6 cellular contexts compared by ENCODE assay signal in the genomic region with DNA sequence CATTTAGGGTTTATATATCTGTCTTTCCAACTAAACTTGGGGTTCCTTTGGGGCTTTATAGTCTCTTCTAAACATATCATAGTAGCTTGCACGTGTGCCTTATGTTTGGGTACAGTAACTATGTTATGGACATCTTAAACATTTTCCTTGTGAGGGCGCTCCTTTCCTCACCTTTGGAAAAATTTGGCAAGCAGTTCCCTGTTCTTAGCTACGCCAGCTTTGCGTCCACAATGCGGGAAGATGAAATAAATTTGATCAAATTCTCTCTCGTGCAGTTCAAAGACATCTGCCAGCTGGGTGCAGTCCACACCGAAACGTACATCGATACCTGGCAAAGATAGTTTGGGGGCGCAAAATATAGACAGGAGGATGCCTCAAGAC. TPM values are rescaled to one million over a fixed set of nuclear protein-coding genes. Genes with fewer than 3 reads are reported as not detected.
A peak's percentile ranks its signal among the peaks of the same experiment; 100 is the strongest.
DNase-seq lines count a peak whose midpoint lies in the region; ATAC-seq and TF ChIP-seq lines count a peak whose summit lies in the region.

No MANE protein-coding gene starts in this region.

- ATAC-seq in left lung = peak; percentile 6

- DNase-seq in BJ (ENCODE audit: low read depth) = no peak
- no peak for DNase-seq in left lung
- DNase-seq in activated CD4-positive, CD25-positive, alpha-beta regulatory T cell (lab: John Stamatoyannopoulos, UW) = no peak
- no peak for DNase-seq in OCI-M1 (lab: John Stamatoyannopoulos, UW)

- no peak for TF ChIP-seq CTCF in BJ (IDR thresholded peaks at IDR 0.05; ENCODE audit: insufficient read depth, low read depth, low read length)
- TF ChIP-seq CTCF in HEK293 (tag by site-specific recombination; IDR thresholded peaks at IDR 0.05) = no peak
- no peak for TF ChIP-seq CTCF in WI38 (IDR thresholded peaks at IDR 0.05; ENCODE audit: low read depth, low read length)
- TF ChIP-seq CTCF in left lung (IDR thresholded peaks at IDR 0.05) = no peak

- H3K4me1 ChIP-seq in HEK293 (ENCODE audit: control insufficient read depth, insufficient read depth, low read length) = no peaks in the 10 kb centered on the region
- H3K4me1 ChIP-seq in left lung = peaks cover 5 to 19% of the 10 kb centered on the region in 2 donors

- H3K4me3 ChIP-seq in BJ (ENCODE audit: low read depth, low read length) (peak overlapping the region; percentile 62), HEK293 (ENCODE audit: low read depth, low read length) (peak overlapping the region; percentile 65), WI38 (ENCODE audit: low read depth, low read length) (peak overlapping the region; percentile 80), left lung (peak overlapping the region; percentile 52 to 73)

- H3K27ac ChIP-seq in HEK293 (ENCODE audit: extremely low read depth, low read depth, low read length) (peak overlapping the region; percentile 52; the same call in 1 of the 2 replicates), left lung (peak overlapping the region; percentile 92 to 97)

- POLR2A ChIA-PET in BJ (lab: Charles Lee) = interaction anchor here (0.6 kb wide), 1 partner anchor 32 kb away, joined by 3 read pairs; no protein-coding TSS in a partner anchor
- POLR2A ChIA-PET in HEK293 (lab: Yijun Ruan, JAX) = interaction anchor here (1.1 kb wide), 1 partner anchor 48 kb away, joined by 4 read pairs; no protein-coding TSS in a partner anchor

- no peaks in the 10 kb centered on the region for H3K27me3 ChIP-seq in BJ (ENCODE audit: control insufficient read depth, insufficient read depth, low read length)
- H3K27me3 ChIP-seq in left lung = no peaks in the 10 kb centered on the region

- H3K36me3 ChIP-seq in BJ (ENCODE audit: control insufficient read depth, insufficient read depth, low read length) (no peaks in the 10 kb centered on the region; the same call in 1 of the 2 replicates), HEK293 (ENCODE audit: control insufficient read depth in 2 of 2, insufficient read depth in 1 of 2, low read length in 2 of 2) (peaks cover 0 to 16% of the 10 kb centered on the region in 2 experiments; a peak in 1 of 3 replicates), left lung (peaks cover 0 to 12% of the 10 kb centered on the region in 2 donors)

- no peaks in the 10 kb centered on the region for H3K9me3 ChIP-seq in HEK293 (ENCODE audit: control insufficient read depth, insufficient read depth, low read depth, low read length)
- H3K9me3 ChIP-seq in left lung = no peaks in the 10 kb centered on the region

- intact Hi-C loops in left lung (cut with DNase I) = loop anchor here in 1 of 2 donors (10.0 kb wide), 1 partner anchor 46 kb away; no protein-coding TSS in a partner anchor

- CTCF ChIA-PET in BJ (lab: Yijun Ruan, JAX) (interaction anchor here (0.6 to 3.4 kb wide), 12 partner anchors 9 to 138 kb away, joined by 3 to 39 read pairs (median 4); a partner anchor contains a TSS), HEK293 (lab: Yijun Ruan, JAX) (interaction anchor here (0.6 to 2.0 kb wide), 5 partner anchors 33 to 309 kb away, joined by 3 to 19 read pairs (median 3); no protein-coding TSS in a partner anchor)

TF ChIP-seq in HEK293, 187 proteins besides CTCF, POLR2A, EP300 and RAD21:
- peak; percentile 56 for TF ChIP-seq ZNF335 (tag by site-specific recombination; conservative IDR thresholded peaks at IDR 0.05)
- no peak for TF ChIP-seq ZEB2 (tag by site-specific recombination; IDR thresholded peaks at IDR 0.05)
TF ChIP-seq in HEK293: peak in this region for 1.

RNA-seq across cellular contexts. Expression of a gene that starts 0.6 kb away (rescaled TPM):
- 0.81 and 1.2 TPM in 2 replicates for polyA plus RNA-seq in BJ (2011; rRNA removed)
- 0.57 and 0.72 TPM in 2 replicates for polyA minus RNA-seq in BJ (2011; rRNA and poly(A)+ RNA removed)
- total RNA-seq in left lung = 1 to 10 TPM; 1.7 to 4.1 TPM

RNA-seq across cellular contexts. Expression of a gene that starts 1.0 kb away (rescaled TPM):
- 16.6 and 33.0 TPM in 2 replicates for polyA plus RNA-seq in BJ (2011; rRNA removed)
- 3.4 and 4.8 TPM in 2 replicates for polyA minus RNA-seq in BJ (2011; rRNA and poly(A)+ RNA removed)
- 10 to 100 TPM; 20.4 to 20.9 TPM for total RNA-seq in left lung

RNA-seq across cellular contexts. Expression of a gene that starts 7.0 kb away (rescaled TPM):
- 23.7 and 38.2 TPM in 2 replicates for polyA plus RNA-seq in BJ (2011; rRNA removed)
- polyA minus RNA-seq in BJ (2011; rRNA and poly(A)+ RNA removed) = 29.8 and 36.3 TPM in 2 replicates
- 10 to 100 TPM; 27.5 to 31.2 TPM for total RNA-seq in left lung

RNA-seq across cellular contexts. Expression of a gene that starts 33.2 kb away (rescaled TPM):
- 76.7 and 83.6 TPM in 2 replicates for polyA plus RNA-seq in BJ (2011; rRNA removed)
- polyA minus RNA-seq in BJ (2011; rRNA and poly(A)+ RNA removed) = 15.6 and 26.2 TPM in 2 replicates
- 10 to 100 TPM; 41.5 to 89.2 TPM for total RNA-seq in left lung

RNA-seq across cellular contexts. Expression of a gene that starts 34.2 kb away (rescaled TPM):
- 2.5 and 4.0 TPM in 2 replicates for polyA plus RNA-seq in BJ (2011; rRNA removed)
- 1.2 and 2.8 TPM in 2 replicates for polyA minus RNA-seq in BJ (2011; rRNA and poly(A)+ RNA removed)
- 1 to 10 TPM; 3.7 to 4.6 TPM for total RNA-seq in left lung
